Comparison of ENCODE assay signal across 1 cellular context in the genomic region with DNA sequence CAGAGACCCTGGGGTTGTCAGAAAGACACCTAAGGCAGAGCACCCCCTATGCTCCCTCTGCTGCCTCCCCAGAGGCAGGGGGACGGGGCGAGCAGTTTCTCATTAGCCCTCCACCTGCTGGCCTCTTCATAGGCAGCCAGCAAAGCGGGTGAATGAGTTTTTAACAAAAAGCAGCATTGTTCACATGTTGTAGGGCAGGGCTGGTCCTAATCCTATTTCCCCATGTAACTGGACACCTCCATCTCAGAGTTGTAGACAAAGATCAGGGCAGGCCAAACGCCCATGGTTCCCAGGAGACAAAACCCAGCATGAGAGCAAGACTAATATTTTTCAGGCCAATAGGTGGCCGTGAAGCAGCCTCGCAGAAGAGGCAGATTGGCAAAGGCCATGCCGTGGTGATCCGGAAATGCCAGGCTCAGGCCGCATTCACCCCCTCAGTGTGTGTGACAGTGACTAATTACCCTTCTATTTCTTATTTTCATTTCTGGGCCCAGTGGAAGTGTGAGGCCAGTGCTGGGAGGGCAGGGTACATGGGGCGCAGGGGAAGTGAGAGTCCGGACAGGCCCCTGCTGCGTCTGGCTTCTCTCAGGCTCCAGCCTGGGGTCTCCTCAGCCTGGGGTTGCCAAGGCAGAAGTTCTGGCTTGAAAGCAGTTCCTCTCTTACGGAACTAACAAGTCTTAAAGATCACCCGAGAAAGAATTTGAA.
TF ChIP-seq lines count a peak whose summit lies in the region.

No MANE protein-coding gene starts in this region.

TF ChIP-seq in HepG2, 621 proteins besides CTCF, POLR2A, EP300 and RAD21 (continued from another document and continues in another):
- TF ChIP-seq ATF7-NPFF (CRISPR knock-in tag; IDR thresholded peaks at IDR 0.05; ENCODE audit: low read depth) (no peak), ZNF558 (CRISPR knock-in tag; IDR thresholded peaks at IDR 0.05; ENCODE audit: borderline replicate concordance) (no peak), MTA1 (CRISPR knock-in tag; IDR thresholded peaks at IDR 0.05; ENCODE audit: borderline replicate concordance) (no peak), SOX6 (IDR thresholded peaks at IDR 0.05) (no peak), SOX6 (CRISPR knock-in tag; IDR thresholded peaks at IDR 0.05) (peak; percentile 52; the same call in 1 of the 2 replicates), SRF (IDR thresholded peaks at IDR 0.05; ENCODE audit: low read depth, low read length) (no peak), ZSCAN9 (CRISPR knock-in tag; IDR thresholded peaks at IDR 0.05; ENCODE audit: borderline replicate concordance) (no peak), HMGXB4 (CRISPR knock-in tag; IDR thresholded peaks at IDR 0.05; ENCODE audit: borderline replicate concordance in 1 of 2, low read depth in 1 of 2) (peak in 1 of 2 experiments; percentile 52; a peak in 2 of 4 replicates), THYN1 (CRISPR knock-in tag; IDR thresholded peaks at IDR 0.05; ENCODE audit: borderline replicate concordance, low read depth) (no peak), EZH2 (conservative IDR thresholded peaks at IDR 0.05; ENCODE audit: low read depth, low read length) (no peak), ZNF441 (CRISPR knock-in tag; IDR thresholded peaks at IDR 0.05; ENCODE audit: borderline replicate concordance) (no peak), ZNF253 (CRISPR knock-in tag; IDR thresholded peaks at IDR 0.05; ENCODE audit: borderline replicate concordance) (no peak), XRCC5 (optimal IDR thresholded peaks at IDR 0.05; ENCODE audit: low read length) (peak; percentile 33), BCL3 (CRISPR knock-in tag; IDR thresholded peaks at IDR 0.05) (no peak), ZNF766 (CRISPR knock-in tag; IDR thresholded peaks at IDR 0.05; ENCODE audit: borderline replicate concordance) (no peak), MTF1 (CRISPR knock-in tag; IDR thresholded peaks at IDR 0.05) (no peak), NFATC3 (CRISPR knock-in tag; IDR thresholded peaks at IDR 0.05) (no peak), FOSL2 (CRISPR knock-in tag; IDR thresholded peaks at IDR 0.05) (no peak), MAZ (IDR thresholded peaks at IDR 0.05; ENCODE audit: borderline replicate concordance, low read depth, low read length) (no peak), MAZ (CRISPR knock-in tag; IDR thresholded peaks at IDR 0.05; ENCODE audit: low read depth) (no peak), ZZZ3 (CRISPR knock-in tag; IDR thresholded peaks at IDR 0.05; ENCODE audit: borderline replicate concordance) (no peak), ISL2 (CRISPR knock-in tag; IDR thresholded peaks at IDR 0.05) (no peak), NFKB2 (CRISPR knock-in tag; IDR thresholded peaks at IDR 0.05; ENCODE audit: borderline replicate concordance) (no peak), HNRNPUL1 (IDR thresholded peaks at IDR 0.05; ENCODE audit: low read depth, low read length) (no peak), SAFB2 (CRISPR knock-in tag; IDR thresholded peaks at IDR 0.05; ENCODE audit: borderline replicate concordance, low read depth) (no peak), BCL6 (CRISPR knock-in tag; IDR thresholded peaks at IDR 0.05) (no peak), ZNF138 (CRISPR knock-in tag; IDR thresholded peaks at IDR 0.05; ENCODE audit: low read depth) (no peak), PAX8 (CRISPR knock-in tag; IDR thresholded peaks at IDR 0.05; ENCODE audit: borderline replicate concordance) (no peak), PTBP1 (IDR thresholded peaks at IDR 0.05; ENCODE audit: low read depth, low read length, poor library complexity, severe bottlenecking) (no peak), ZNF615 (CRISPR knock-in tag; IDR thresholded peaks at IDR 0.05; ENCODE audit: borderline replicate concordance) (no peak), ZMYM3 (CRISPR knock-in tag; IDR thresholded peaks at IDR 0.05) (no peak), SKIL (CRISPR knock-in tag; IDR thresholded peaks at IDR 0.05; ENCODE audit: borderline replicate concordance) (no peak), ZNF225 (CRISPR knock-in tag; IDR thresholded peaks at IDR 0.05) (no peak), MYC (CRISPR knock-in tag; IDR thresholded peaks at IDR 0.05; ENCODE audit: borderline replicate concordance) (peak; percentile 23; the same call in 1 of the 2 replicates), SIX1 (CRISPR knock-in tag; IDR thresholded peaks at IDR 0.05; ENCODE audit: borderline replicate concordance) (peak; percentile 88; the same call in 1 of the 2 replicates), ZNF788 (CRISPR knock-in tag; IDR thresholded peaks at IDR 0.05; ENCODE audit: borderline replicate concordance) (0 out of 2 replicates have a peak, but pooled peaks have one; percentile 39), ZBTB8A (CRISPR knock-in tag; IDR thresholded peaks at IDR 0.05; ENCODE audit: borderline replicate concordance, low read depth) (no peak), NR1H2 (CRISPR knock-in tag; IDR thresholded peaks at IDR 0.05; ENCODE audit: borderline replicate concordance, low read depth) (no peak), MXI1 (IDR thresholded peaks at IDR 0.05; ENCODE audit: borderline replicate concordance, low read depth, low read length) (no peak), SP2 (CRISPR knock-in tag; IDR thresholded peaks at IDR 0.05) (no peak), ARNT2 (CRISPR knock-in tag; IDR thresholded peaks at IDR 0.05; ENCODE audit: low read depth) (no peak), ZNF468 (CRISPR knock-in tag; IDR thresholded peaks at IDR 0.05) (no peak), ZNF546 (CRISPR knock-in tag; conservative IDR thresholded peaks at IDR 0.05) (no peak), JUNB (CRISPR knock-in tag; IDR thresholded peaks at IDR 0.05; ENCODE audit: borderline replicate concordance) (no peak), ESRRA (CRISPR knock-in tag; IDR thresholded peaks at IDR 0.05; ENCODE audit: low read depth) (no peak), HOXA7 (CRISPR knock-in tag; IDR thresholded peaks at IDR 0.05) (no peak), GZF1 (CRISPR knock-in tag; IDR thresholded peaks at IDR 0.05) (no peak), STAG1 (CRISPR knock-in tag; IDR thresholded peaks at IDR 0.05) (peak; percentile 10; the same call in 1 of the 2 replicates), PCBP2 (optimal IDR thresholded peaks at IDR 0.05; ENCODE audit: low read depth, low read length, poor library complexity, severe bottlenecking) (no peak)
- TF ChIP-seq, protein P1, sequence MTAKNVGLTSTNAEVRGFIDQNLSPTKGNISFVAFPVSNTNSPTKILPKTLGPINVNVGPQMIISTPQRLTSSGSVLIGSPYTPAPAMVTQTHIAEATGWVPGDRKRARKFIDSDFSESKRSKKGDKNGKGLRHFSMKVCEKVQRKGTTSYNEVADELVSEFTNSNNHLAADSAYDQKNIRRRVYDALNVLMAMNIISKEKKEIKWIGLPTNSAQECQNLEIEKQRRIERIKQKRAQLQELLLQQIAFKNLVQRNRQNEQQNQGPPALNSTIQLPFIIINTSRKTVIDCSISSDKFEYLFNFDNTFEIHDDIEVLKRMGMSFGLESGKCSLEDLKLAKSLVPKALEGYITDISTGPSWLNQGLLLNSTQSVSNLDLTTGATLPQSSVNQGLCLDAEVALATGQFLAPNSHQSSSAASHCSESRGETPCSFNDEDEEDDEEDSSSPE (CRISPR knock-in tag; IDR thresholded peaks at IDR 0.05) = no peak
- TF ChIP-seq, protein P2, sequence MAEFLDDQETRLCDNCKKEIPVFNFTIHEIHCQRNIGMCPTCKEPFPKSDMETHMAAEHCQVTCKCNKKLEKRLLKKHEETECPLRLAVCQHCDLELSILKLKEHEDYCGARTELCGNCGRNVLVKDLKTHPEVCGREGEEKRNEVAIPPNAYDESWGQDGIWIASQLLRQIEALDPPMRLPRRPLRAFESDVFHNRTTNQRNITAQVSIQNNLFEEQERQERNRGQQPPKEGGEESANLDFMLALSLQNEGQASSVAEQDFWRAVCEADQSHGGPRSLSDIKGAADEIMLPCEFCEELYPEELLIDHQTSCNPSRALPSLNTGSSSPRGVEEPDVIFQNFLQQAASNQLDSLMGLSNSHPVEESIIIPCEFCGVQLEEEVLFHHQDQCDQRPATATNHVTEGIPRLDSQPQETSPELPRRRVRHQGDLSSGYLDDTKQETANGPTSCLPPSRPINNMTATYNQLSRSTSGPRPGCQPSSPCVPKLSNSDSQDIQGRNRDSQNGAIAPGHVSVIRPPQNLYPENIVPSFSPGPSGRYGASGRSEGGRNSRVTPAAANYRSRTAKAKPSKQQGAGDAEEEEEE (CRISPR knock-in tag; IDR thresholded peaks at IDR 0.05; ENCODE audit: borderline replicate concordance) = no peak
- TF ChIP-seq, protein P3, sequence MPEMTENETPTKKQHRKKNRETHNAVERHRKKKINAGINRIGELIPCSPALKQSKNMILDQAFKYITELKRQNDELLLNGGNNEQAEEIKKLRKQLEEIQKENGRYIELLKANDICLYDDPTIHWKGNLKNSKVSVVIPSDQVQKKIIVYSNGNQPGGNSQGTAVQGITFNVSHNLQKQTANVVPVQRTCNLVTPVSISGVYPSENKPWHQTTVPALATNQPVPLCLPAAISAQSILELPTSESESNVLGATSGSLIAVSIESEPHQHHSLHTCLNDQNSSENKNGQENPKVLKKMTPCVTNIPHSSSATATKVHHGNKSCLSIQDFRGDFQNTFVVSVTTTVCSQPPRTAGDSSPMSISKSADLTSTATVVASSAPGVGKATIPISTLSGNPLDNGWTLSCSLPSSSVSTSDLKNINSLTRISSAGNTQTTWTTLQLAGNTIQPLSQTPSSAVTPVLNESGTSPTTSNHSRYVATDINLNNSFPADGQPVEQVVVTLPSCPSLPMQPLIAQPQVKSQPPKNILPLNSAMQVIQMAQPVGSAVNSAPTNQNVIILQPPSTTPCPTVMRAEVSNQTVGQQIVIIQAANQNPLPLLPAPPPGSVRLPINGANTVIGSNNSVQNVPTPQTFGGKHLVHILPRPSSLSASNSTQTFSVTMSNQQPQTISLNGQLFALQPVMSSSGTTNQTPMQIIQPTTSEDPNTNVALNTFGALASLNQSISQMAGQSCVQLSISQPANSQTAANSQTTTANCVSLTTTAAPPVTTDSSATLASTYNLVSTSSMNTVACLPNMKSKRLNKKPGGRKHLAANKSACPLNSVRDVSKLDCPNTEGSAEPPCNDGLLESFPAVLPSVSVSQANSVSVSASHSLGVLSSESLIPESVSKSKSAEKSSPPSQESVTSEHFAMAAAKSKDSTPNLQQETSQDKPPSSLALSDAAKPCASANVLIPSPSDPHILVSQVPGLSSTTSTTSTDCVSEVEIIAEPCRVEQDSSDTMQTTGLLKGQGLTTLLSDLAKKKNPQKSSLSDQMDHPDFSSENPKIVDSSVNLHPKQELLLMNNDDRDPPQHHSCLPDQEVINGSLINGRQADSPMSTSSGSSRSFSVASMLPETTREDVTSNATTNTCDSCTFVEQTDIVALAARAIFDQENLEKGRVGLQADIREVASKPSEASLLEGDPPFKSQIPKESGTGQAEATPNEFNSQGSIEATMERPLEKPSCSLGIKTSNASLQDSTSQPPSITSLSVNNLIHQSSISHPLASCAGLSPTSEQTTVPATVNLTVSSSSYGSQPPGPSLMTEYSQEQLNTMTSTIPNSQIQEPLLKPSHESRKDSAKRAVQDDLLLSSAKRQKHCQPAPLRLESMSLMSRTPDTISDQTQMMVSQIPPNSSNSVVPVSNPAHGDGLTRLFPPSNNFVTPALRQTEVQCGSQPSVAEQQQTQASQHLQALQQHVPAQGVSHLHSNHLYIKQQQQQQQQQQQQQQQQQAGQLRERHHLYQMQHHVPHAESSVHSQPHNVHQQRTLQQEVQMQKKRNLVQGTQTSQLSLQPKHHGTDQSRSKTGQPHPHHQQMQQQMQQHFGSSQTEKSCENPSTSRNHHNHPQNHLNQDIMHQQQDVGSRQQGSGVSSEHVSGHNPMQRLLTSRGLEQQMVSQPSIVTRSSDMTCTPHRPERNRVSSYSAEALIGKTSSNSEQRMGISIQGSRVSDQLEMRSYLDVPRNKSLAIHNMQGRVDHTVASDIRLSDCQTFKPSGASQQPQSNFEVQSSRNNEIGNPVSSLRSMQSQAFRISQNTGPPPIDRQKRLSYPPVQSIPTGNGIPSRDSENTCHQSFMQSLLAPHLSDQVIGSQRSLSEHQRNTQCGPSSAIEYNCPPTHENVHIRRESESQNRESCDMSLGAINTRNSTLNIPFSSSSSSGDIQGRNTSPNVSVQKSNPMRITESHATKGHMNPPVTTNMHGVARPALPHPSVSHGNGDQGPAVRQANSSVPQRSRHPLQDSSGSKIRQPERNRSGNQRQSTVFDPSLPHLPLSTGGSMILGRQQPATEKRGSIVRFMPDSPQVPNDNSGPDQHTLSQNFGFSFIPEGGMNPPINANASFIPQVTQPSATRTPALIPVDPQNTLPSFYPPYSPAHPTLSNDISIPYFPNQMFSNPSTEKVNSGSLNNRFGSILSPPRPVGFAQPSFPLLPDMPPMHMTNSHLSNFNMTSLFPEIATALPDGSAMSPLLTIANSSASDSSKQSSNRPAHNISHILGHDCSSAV (CRISPR knock-in tag; IDR thresholded peaks at IDR 0.05; ENCODE audit: borderline replicate concordance) = no peak
